In genomic region chr11:115238086-115238485, GRCh38 we compare ENCODE assay signal across 31 cellular contexts.
"Had no signal": no experiment of that assay in that cellular context is flagged by ENCODE, and none has a peak within 500 bp of the region (broad histone marks: within the 10 kb centered on the region; RNA-seq: fewer than 3 reads in every experiment).

No MANE protein-coding gene starts in this region.

- H3K36me3 Mint-ChIP-seq: activated CD4-positive, alpha-beta memory T cell treated with anti-CD3 and anti-CD28 coated beads for 36 hours; activated naive CD4-positive, alpha-beta T cell treated with anti-CD3 and anti-CD28 coated beads, Interleukin-2, amount 50 U/mL, for 72 hours; T-cell had no signal

- H3K4me1 ChIP-seq: body of pancreas, breast epithelium, SJCRH30 had no signal

- H3K36me3 ChIP-seq: adrenal gland, breast epithelium, MG63, SJCRH30 had no signal

- H3K4me3 ChIP-seq: adrenal gland, body of pancreas, breast epithelium, K562, MG63, SJCRH30, SK-N-MC had no signal

- H3K27ac ChIP-seq: adrenal gland, body of pancreas, breast epithelium, SJCRH30, SK-N-MC, VCaP had no signal

- H3K9me3 Mint-ChIP-seq: activated B cell treated with CpG ODN at 0.5 μM for 24 hours; activated CD4-positive, alpha-beta memory T cell treated with anti-CD3 and anti-CD28 coated beads for 36 hours; activated naive CD4-positive, alpha-beta T cell treated with anti-CD3 and anti-CD28 coated beads for 36 hours; activated naive CD4-positive, alpha-beta T cell treated with anti-CD3 and anti-CD28 coated beads, Interleukin-2, amount 50 U/mL, for 72 hours; activated T-cell treated with anti-CD3 and anti-CD28 coated beads, Interleukin-2, amount 50 U/mL, for 4 hours; activated T-helper 1 cell treated with anti-CD3 and anti-CD28 coated beads, Interleukin-12 subunit alpha, Interleukin-12 subunit beta, Interleukin-2, Interleukin-4 antibody, amounts not matched to agents 30 ng/mL and 10 ng/mL and 1 ng/mL, durations not matched to agents 14 hours and 24 hours and 36 hours; central memory CD8-positive, alpha-beta T cell; T-cell had no signal

- H3K9me3 ChIP-seq: adrenal gland, body of pancreas, breast epithelium, MG63, SJCRH30 had no signal

- DNase-seq: activated B cell treated with CpG ODN at 0.5 μM for 24 hours; activated CD4-positive, alpha-beta memory T cell treated with anti-CD3 and anti-CD28 coated beads for 36 hours; activated CD4-positive, alpha-beta T cell treated with anti-CD3 and anti-CD28 coated beads for 4 hours; activated CD4-positive, alpha-beta T cell treated with anti-CD3 and anti-CD28 coated beads, Interleukin-2, amount 50 U/mL, for 1 hour; activated CD4-positive, CD25-positive, alpha-beta regulatory T cell treated with anti-CD3 and anti-CD28 coated beads, Interleukin-2, amount 50 U/mL, for 72 hours; activated CD8-positive, alpha-beta memory T cell treated with anti-CD3 and anti-CD28 coated beads, Interleukin-2, amount 50 U/mL, for 4 hours; activated gamma-delta T cell treated with Interleukin-2 at 50 U/mL for 16 hours; activated naive CD4-positive, alpha-beta T cell treated with anti-CD3 and anti-CD28 coated beads for 36 hours; activated T-cell treated with anti-CD3 and anti-CD28 coated beads for 4 hours; activated T-cell treated with anti-CD3 and anti-CD28 coated beads, Interleukin-2, amount 50 U/mL, for 4 hours; body of pancreas; MG63; MV-4-11; NCI-H1092; NCI-H1436 treated with DMSO at 0.1 percent for 48 hours; NCI-H1694 treated with DMSO at 0.1 percent for 48 hours; NCI-H2029; NCI-H524 treated with DMSO at 0.1 percent for 48 hours; OCI-M1; SHP77; SJCRH30; T-cell; T-helper 17 cell had no signal

- H3K4me1 Mint-ChIP-seq: activated B cell treated with CpG ODN at 0.5 μM for 24 hours; central memory CD8-positive, alpha-beta T cell; T-cell; T-helper 17 cell had no signal

- H3K27me3 Mint-ChIP-seq: activated B cell treated with CpG ODN at 0.5 μM for 24 hours; activated CD4-positive, alpha-beta memory T cell treated with anti-CD3 and anti-CD28 coated beads for 36 hours; central memory CD8-positive, alpha-beta T cell; T-helper 17 cell had no signal

- H3K27ac Mint-ChIP-seq: activated B cell treated with CpG ODN at 0.5 μM for 24 hours; activated CD4-positive, alpha-beta memory T cell treated with anti-CD3 and anti-CD28 coated beads for 36 hours; activated naive CD4-positive, alpha-beta T cell treated with anti-CD3 and anti-CD28 coated beads for 36 hours; activated naive CD4-positive, alpha-beta T cell treated with anti-CD3 and anti-CD28 coated beads, Interleukin-2, amount 50 U/mL, for 72 hours; activated T-helper 1 cell treated with anti-CD3 and anti-CD28 coated beads, Interleukin-12 subunit alpha, Interleukin-12 subunit beta, Interleukin-2, Interleukin-4 antibody, amounts not matched to agents 30 ng/mL and 10 ng/mL and 1 ng/mL, durations not matched to agents 14 hours and 24 hours and 36 hours; T-cell; T-helper 17 cell had no signal

- H3K27me3 ChIP-seq: adrenal gland, body of pancreas, breast epithelium, MG63, SJCRH30 had no signal

- ATAC-seq: activated naive CD4-positive, alpha-beta T cell treated with anti-CD3 and anti-CD28 coated beads, Interleukin-2, amount 50 U/mL, for 72 hours; activated T-cell treated with anti-CD3 and anti-CD28 coated beads, Interleukin-2, amount 50 U/mL, for 4 hours; body of pancreas; K562; T-cell; T-helper 17 cell had no signal

- H3K4me3 Mint-ChIP-seq: activated B cell treated with CpG ODN at 0.5 μM for 24 hours; activated CD4-positive, alpha-beta memory T cell treated with anti-CD3 and anti-CD28 coated beads for 36 hours; activated naive CD4-positive, alpha-beta T cell treated with anti-CD3 and anti-CD28 coated beads for 36 hours; activated T-cell treated with anti-CD3 and anti-CD28 coated beads, Interleukin-2, amount 50 U/mL, for 4 hours; activated T-helper 1 cell treated with anti-CD3 and anti-CD28 coated beads, Interleukin-12 subunit alpha, Interleukin-12 subunit beta, Interleukin-2, Interleukin-4 antibody, amounts not matched to agents 30 ng/mL and 10 ng/mL and 1 ng/mL, durations not matched to agents 14 hours and 24 hours and 36 hours; central memory CD8-positive, alpha-beta T cell; T-cell; T-helper 17 cell had no signal
